Comparison of ENCODE assay signal across 1 cellular context in genomic region chr5:135375040-135375439, GRCh38.
TF ChIP-seq lines count a peak whose summit lies in the region.

No MANE protein-coding gene starts in this region.

TF ChIP-seq in HepG2, 621 proteins besides CTCF, POLR2A, EP300 and RAD21:
- TF ChIP-seq ZNF570 (CRISPR knock-in tag; IDR thresholded peaks at IDR 0.05; ENCODE audit: borderline replicate concordance) (no peak), ZNF598 (CRISPR knock-in tag; IDR thresholded peaks at IDR 0.05; ENCODE audit: borderline replicate concordance) (no peak), ZNF800 (CRISPR knock-in tag; IDR thresholded peaks at IDR 0.05) (no peak), ZNF354B (CRISPR knock-in tag; IDR thresholded peaks at IDR 0.05) (no peak), NR0B2 (CRISPR knock-in tag; IDR thresholded peaks at IDR 0.05) (no peak), ZXDC (CRISPR knock-in tag; IDR thresholded peaks at IDR 0.05) (no peak)
